In genomic region chr10:1368772-1369171, GRCh38 we compare ENCODE assay signal across 9 cellular contexts.
A peak's percentile ranks its signal among the peaks of the same experiment; 100 is the strongest.
DNase-seq lines count a peak whose midpoint lies in the region; ATAC-seq, FAIRE-seq and TF ChIP-seq lines count a peak whose summit lies in the region.
"Had no signal": no experiment of that assay in that cellular context is flagged by ENCODE, and none has a peak within 500 bp of the region (broad histone marks: within the 10 kb centered on the region; RNA-seq: fewer than 3 reads in every experiment).

No MANE protein-coding gene starts in this region.

- DNase-seq in D721Med (ENCODE audit: insufficient read length, low spot score) (no peak), left ventricle myocardium inferior (no peak)
- peak; percentile 56 to 61 for DNase-seq in activated CD4-positive, alpha-beta T cell treated with anti-CD3 and anti-CD28 coated beads, Interleukin-2, amount 50 U/mL, for 48 hours
- peak; percentile 42 to 60 for DNase-seq in stimulated activated CD4-positive, alpha-beta T cell treated with anti-CD3 and anti-CD28 coated beads, Interleukin-2, amount 100 ng/mL, for 24 hours
- DNase-seq: IMR-90 had no signal

- FAIRE-seq in D721Med (lab: Jason Lieb, UNC), result no peak

- no peak overlapping the region for H3K27ac ChIP-seq in left ventricle myocardium inferior (replicated peaks)

- H3K4me3 ChIP-seq in left ventricle myocardium inferior, result no peak overlapping the region

- no peaks in the 10 kb centered on the region for H3K9me3 ChIP-seq in left ventricle myocardium inferior (replicated peaks)

- no peaks in the 10 kb centered on the region for H3K4me1 ChIP-seq in left ventricle myocardium inferior

- peaks cover 73% of the 10 kb centered on the region for H3K27me3 ChIP-seq in left ventricle myocardium inferior (ENCODE audit: low read depth)

- peak; percentile 50 for TF ChIP-seq CTCF in D721Med (IDR thresholded peaks at IDR 0.05; ENCODE audit: insufficient read depth, missing control alignments)
- TF ChIP-seq CTCF in left ventricle myocardium inferior (IDR thresholded peaks at IDR 0.05; ENCODE audit: borderline replicate concordance), result peak; percentile 64

- ATAC-seq in HG02642 (IDR thresholded peaks at IDR 0.05; ENCODE audit: poor library complexity, unreplicated experiment) (peak; percentile 77), HG02571 (IDR thresholded peaks at IDR 0.05; ENCODE audit: unreplicated experiment) (no peak), HG03135 (IDR thresholded peaks at IDR 0.05; ENCODE audit: unreplicated experiment) (no peak), HG03196 (IDR thresholded peaks at IDR 0.05; ENCODE audit: unreplicated experiment) (no peak)

- H3K36me3 ChIP-seq in left ventricle myocardium inferior, result no peaks in the 10 kb centered on the region

- intact Hi-C loops in left ventricle myocardium inferior (cut with micrococcal nuclease), result no loop called here

Comparison
In these comparisons a context has a peak if more than half of its experiments do, and no peak if none do; other contexts are left out.
1. DNase-seq: peak in activated CD4-positive, alpha-beta T cell treated with anti-CD3 and anti-CD28 coated beads, Interleukin-2, amount 50 U/mL, for 48 hours (2 of 2) and stimulated activated CD4-positive, alpha-beta T cell treated with anti-CD3 and anti-CD28 coated beads, Interleukin-2, amount 100 ng/mL, for 24 hours (2 of 2); none in D721Med (single experiment) and left ventricle myocardium inferior (single experiment).